In the genomic region with DNA sequence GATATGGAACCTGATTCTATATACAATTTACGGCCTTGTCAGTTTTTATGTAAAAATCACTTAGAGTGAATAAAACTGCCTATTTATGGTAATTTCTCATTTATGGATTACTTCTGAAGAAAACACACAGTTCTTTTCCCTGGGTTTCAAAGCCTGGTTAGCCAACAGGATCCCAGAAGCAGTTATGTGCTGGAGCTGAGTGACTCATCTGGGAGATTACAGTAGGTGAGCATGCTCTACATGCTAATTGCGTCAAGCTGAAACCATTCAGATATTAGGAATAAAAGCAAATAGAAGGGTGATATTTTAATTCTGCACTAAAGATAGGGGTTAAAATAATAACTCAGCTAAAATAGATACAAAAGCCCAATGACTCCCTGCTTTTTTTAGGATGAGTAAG, we compare ENCODE assay signal across 22 cellular contexts. TPM values are rescaled to one million over a fixed set of nuclear protein-coding genes. Genes with fewer than 3 reads are reported as not detected.
DNase-seq lines count a peak whose midpoint lies in the region; ATAC-seq and TF ChIP-seq lines count a peak whose summit lies in the region.
"Had no signal": no experiment of that assay in that cellular context is flagged by ENCODE, and none has a peak within 500 bp of the region (broad histone marks: within the 10 kb centered on the region; RNA-seq: fewer than 3 reads in every experiment).

No MANE protein-coding gene starts in this region.

- no peak overlapping the region for H3K4ac ChIP-seq in neuronal stem cell (ENCODE audit: low read length)

- no peak overlapping the region for H2BK5ac ChIP-seq in neuronal stem cell (ENCODE audit: low read length)

- no peaks in the 10 kb centered on the region for H3K4me1 ChIP-seq in Peyer's patch
- H3K4me1 ChIP-seq in neuronal stem cell (ENCODE audit: control insufficient read depth in 2 of 2, insufficient read depth in 1 of 2, low read depth in 1 of 2, low read length in 2 of 2), result no peaks in the 10 kb centered on the region
- H3K4me1 ChIP-seq: ascending aorta, thyroid gland had no signal

- no peak overlapping the region for H4K91ac ChIP-seq in neuronal stem cell (ENCODE audit: low read depth, low read length, poor library complexity)

- H2BK12ac ChIP-seq in neuronal stem cell (ENCODE audit: low read length), result no peak overlapping the region

- H3K18ac ChIP-seq in neuronal stem cell (ENCODE audit: low read length), result no peak overlapping the region

- no peak overlapping the region for H3K23ac ChIP-seq in neuronal stem cell (ENCODE audit: low read depth, low read length, poor library complexity)

- no peak overlapping the region for H2BK120ac ChIP-seq in neuronal stem cell (ENCODE audit: low read depth, low read length)

- no peak overlapping the region for H2AK5ac ChIP-seq in neuronal stem cell (ENCODE audit: low read depth, low read length)

- no peak overlapping the region for H3K14ac ChIP-seq in neuronal stem cell (ENCODE audit: low read length)

- H3K27ac ChIP-seq in Peyer's patch (no peak overlapping the region), neuronal stem cell (replicated peaks; ENCODE audit: low read length) (no peak overlapping the region)
- H3K27ac ChIP-seq: ascending aorta, epithelial cell of prostate, thyroid gland had no signal

- H3K4me2 ChIP-seq in neuronal stem cell (ENCODE audit: insufficient read depth, low read length, poor library complexity, severe bottlenecking), result no peak overlapping the region
- H3K4me2 ChIP-seq: GM23338 had no signal

- no peak overlapping the region for H4K8ac ChIP-seq in neuronal stem cell (ENCODE audit: low read depth, low read length)

- no peaks in the 10 kb centered on the region for H3K27me3 ChIP-seq in Peyer's patch
- H3K27me3 ChIP-seq in neuronal stem cell (ENCODE audit: control insufficient read depth in 3 of 3, insufficient read depth in 3 of 3, low read depth in 1 of 3, low read length in 3 of 3), result no peaks in the 10 kb centered on the region
- H3K27me3 ChIP-seq: ascending aorta, thyroid gland had no signal

- no peak for TF ChIP-seq POLR2A in Peyer's patch (IDR thresholded peaks at IDR 0.05)

- TF ChIP-seq CTCF in fibroblast of mammary gland (conservative IDR thresholded peaks at IDR 0.05; ENCODE audit: control insufficient read depth, insufficient read depth, low read depth, low read length) (no peak), Peyer's patch (IDR thresholded peaks at IDR 0.05) (no peak)

- peak; percentile 77 for DNase-seq in HCEC 1CT
- peak; percentile 50 for DNase-seq in fibroblast of mammary gland (ENCODE audit: low read depth)
- peak; percentile 73 for DNase-seq in non-pigmented ciliary epithelial cell (ENCODE audit: low read depth)
- no peak for DNase-seq in Peyer's patch
- DNase-seq in ACHN, result no peak
- no peak for DNase-seq in neuronal stem cell (ENCODE audit: low spot score)
- no peak for DNase-seq in NCI-H1092 treated with DMSO at 0.1 percent for 48 hours (lab: John Stamatoyannopoulos, UW)
- DNase-seq: activated B cell treated with CpG ODN at 0.5 μM for 24 hours; activated CD4-positive, alpha-beta T cell treated with anti-CD3 and anti-CD28 coated beads, Interleukin-2, amount 50 U/mL, for 48 hours; activated CD8-positive, alpha-beta memory T cell treated with anti-CD3 and anti-CD28 coated beads, Interleukin-2, amount 50 U/mL, for 4 hours; CD4-positive, alpha-beta T cell; kidney; NCI-H187; NCI-H69; stimulated activated naive CD8-positive, alpha-beta T cell treated with anti-CD3 and anti-CD28 coated beads, Interleukin-15, amount 100 ng/mL, for 72 hours; T-helper 9 cell; thyroid gland had no signal

- H3K9me3 ChIP-seq in Peyer's patch (no peaks in the 10 kb centered on the region), neuronal stem cell (replicated peaks in 1 of 2; ENCODE audit: control insufficient read depth in 2 of 2, insufficient read depth in 1 of 2, low read depth in 1 of 2, low read length in 2 of 2) (no peaks in the 10 kb centered on the region)
- H3K9me3 ChIP-seq: ascending aorta, thyroid gland had no signal

- 0 out of 3 replicates have a peak, but pooled peaks have one; percentile 54 for ATAC-seq in SK-N-SH treated with all-trans-retinoic acid at 6 μM for 48 hours
- ATAC-seq: GM23338; stimulated activated naive CD8-positive, alpha-beta T cell treated with anti-CD3 and anti-CD28 coated beads, Interleukin-15, amount 100 ng/mL, for 72 hours had no signal

- H3K9ac ChIP-seq in neuronal stem cell (ENCODE audit: low read depth, low read length, poor library complexity), result no peak overlapping the region

- H3K79me1 ChIP-seq in neuronal stem cell (ENCODE audit: low read depth, low read length), result no peaks in the 10 kb centered on the region

- no peak overlapping the region for H2BK15ac ChIP-seq in neuronal stem cell (ENCODE audit: low read length)

- WGBS in neuronal stem cell (ENCODE audit: extremely low coverage in 2 of 2, insufficient read length in 2 of 2, insufficient replicate concordance in 1 of 2), 2 donors, result no CpG with 5 or more reads among the region's 2 CpGs

- H3K36me3 ChIP-seq in Peyer's patch (no peaks in the 10 kb centered on the region), neuronal stem cell (replicated peaks in 1 of 2; ENCODE audit: control insufficient read depth in 2 of 2, insufficient read depth in 2 of 2, low read length in 2 of 2) (no peaks in the 10 kb centered on the region)
- H3K36me3 ChIP-seq: ascending aorta, thyroid gland had no signal

- H3K4me3 ChIP-seq in fibroblast of mammary gland (ENCODE audit: control insufficient read depth, low read depth, low read length), result no peak overlapping the region
- no peak overlapping the region for H3K4me3 ChIP-seq in Peyer's patch
- H3K4me3 ChIP-seq in neuronal stem cell (ENCODE audit: low read length in 2 of 2), result no peak overlapping the region
- H3K4me3 ChIP-seq: ascending aorta, GM23338, lung, thyroid gland had no signal

- no peak overlapping the region for H2AFZ ChIP-seq in neuronal stem cell (ENCODE audit: low read length)
- H2AFZ ChIP-seq: GM23338 had no signal

- in situ Hi-C loops in ACHN (cut with HindIII; ENCODE audit: low pct_ligation_motif_present, low pct_unique_long_range_greater_than_20kb, low sequenced_read_pairs), result no loop called here

TF ChIP-seq in SK-N-SH treated with all-trans-retinoic acid at 6 μM for 48 hours, 23 proteins besides CTCF, POLR2A, EP300 and RAD21 (continues in another document):
- TF ChIP-seq, protein P1, sequence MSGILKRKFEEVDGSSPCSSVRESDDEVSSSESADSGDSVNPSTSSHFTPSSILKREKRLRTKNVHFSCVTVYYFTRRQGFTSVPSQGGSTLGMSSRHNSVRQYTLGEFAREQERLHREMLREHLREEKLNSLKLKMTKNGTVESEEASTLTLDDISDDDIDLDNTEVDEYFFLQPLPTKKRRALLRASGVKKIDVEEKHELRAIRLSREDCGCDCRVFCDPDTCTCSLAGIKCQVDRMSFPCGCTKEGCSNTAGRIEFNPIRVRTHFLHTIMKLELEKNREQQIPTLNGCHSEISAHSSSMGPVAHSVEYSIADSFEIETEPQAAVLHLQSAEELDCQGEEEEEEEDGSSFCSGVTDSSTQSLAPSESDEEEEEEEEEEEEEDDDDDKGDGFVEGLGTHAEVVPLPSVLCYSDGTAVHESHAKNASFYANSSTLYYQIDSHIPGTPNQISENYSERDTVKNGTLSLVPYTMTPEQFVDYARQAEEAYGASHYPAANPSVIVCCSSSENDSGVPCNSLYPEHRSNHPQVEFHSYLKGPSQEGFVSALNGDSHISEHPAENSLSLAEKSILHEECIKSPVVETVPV (CRISPR knock-in tag; IDR thresholded peaks at IDR 0.05), result no peak
- no peak for TF ChIP-seq ZNF565 (CRISPR knock-in tag; conservative IDR thresholded peaks at IDR 0.05; ENCODE audit: low read depth)
- no peak for TF ChIP-seq PPARA (CRISPR knock-in tag; IDR thresholded peaks at IDR 0.05; ENCODE audit: borderline replicate concordance)
- no peak for TF ChIP-seq TOX (CRISPR knock-in tag; IDR thresholded peaks at IDR 0.05; ENCODE audit: borderline replicate concordance)
- TF ChIP-seq, protein P2, sequence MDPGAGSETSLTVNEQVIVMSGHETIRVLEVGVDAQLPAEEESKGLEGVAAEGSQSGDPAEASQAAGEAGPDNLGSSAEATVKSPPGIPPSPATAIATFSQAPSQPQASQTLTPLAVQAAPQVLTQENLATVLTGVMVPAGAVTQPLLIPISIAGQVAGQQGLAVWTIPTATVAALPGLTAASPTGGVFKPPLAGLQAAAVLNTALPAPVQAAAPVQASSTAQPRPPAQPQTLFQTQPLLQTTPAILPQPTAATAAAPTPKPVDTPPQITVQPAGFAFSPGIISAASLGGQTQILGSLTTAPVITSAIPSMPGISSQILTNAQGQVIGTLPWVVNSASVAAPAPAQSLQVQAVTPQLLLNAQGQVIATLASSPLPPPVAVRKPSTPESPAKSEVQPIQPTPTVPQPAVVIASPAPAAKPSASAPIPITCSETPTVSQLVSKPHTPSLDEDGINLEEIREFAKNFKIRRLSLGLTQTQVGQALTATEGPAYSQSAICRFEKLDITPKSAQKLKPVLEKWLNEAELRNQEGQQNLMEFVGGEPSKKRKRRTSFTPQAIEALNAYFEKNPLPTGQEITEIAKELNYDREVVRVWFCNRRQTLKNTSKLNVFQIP (CRISPR knock-in tag; IDR thresholded peaks at IDR 0.05; ENCODE audit: borderline replicate concordance, low read depth), result no peak
- TF ChIP-seq ZC3H10 (CRISPR knock-in tag; IDR thresholded peaks at IDR 0.05), result no peak
- TF ChIP-seq ISL1 (CRISPR knock-in tag; IDR thresholded peaks at IDR 0.05), result no peak
- TF ChIP-seq ARNTL (CRISPR knock-in tag; IDR thresholded peaks at IDR 0.05; ENCODE audit: borderline replicate concordance, low read depth), result no peak
- TF ChIP-seq, protein P3, sequence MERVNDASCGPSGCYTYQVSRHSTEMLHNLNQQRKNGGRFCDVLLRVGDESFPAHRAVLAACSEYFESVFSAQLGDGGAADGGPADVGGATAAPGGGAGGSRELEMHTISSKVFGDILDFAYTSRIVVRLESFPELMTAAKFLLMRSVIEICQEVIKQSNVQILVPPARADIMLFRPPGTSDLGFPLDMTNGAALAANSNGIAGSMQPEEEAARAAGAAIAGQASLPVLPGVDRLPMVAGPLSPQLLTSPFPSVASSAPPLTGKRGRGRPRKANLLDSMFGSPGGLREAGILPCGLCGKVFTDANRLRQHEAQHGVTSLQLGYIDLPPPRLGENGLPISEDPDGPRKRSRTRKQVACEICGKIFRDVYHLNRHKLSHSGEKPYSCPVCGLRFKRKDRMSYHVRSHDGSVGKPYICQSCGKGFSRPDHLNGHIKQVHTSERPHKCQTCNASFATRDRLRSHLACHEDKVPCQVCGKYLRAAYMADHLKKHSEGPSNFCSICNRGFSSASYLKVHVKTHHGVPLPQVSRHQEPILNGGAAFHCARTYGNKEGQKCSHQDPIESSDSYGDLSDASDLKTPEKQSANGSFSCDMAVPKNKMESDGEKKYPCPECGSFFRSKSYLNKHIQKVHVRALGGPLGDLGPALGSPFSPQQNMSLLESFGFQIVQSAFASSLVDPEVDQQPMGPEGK (CRISPR knock-in tag; IDR thresholded peaks at IDR 0.05; ENCODE audit: borderline replicate concordance), result no peak
- no peak for TF ChIP-seq RARB (CRISPR knock-in tag; IDR thresholded peaks at IDR 0.05)

RNA-seq across cellular contexts. Expression of a gene that starts 47.8 kb away (rescaled TPM):
- 10 to 100 TPM; 19.8 to 89.1 (median 43.9) TPM for total RNA-seq in Peyer's patch
- polyA plus RNA-seq in neuronal stem cell (2013, experiment 1 of 2), result 1.4 TPM
- 1.3 TPM for polyA plus RNA-seq in neuronal stem cell (2013, experiment 2 of 2)

Comparison
In these comparisons a context has a peak if more than half of its experiments do, and no peak if none do; other contexts are left out.
1. DNase-seq: peak in HCEC 1CT (single experiment), fibroblast of mammary gland (single experiment) and non-pigmented ciliary epithelial cell (single experiment); none in Peyer's patch (0 of 3), ACHN (single experiment), neuronal stem cell (single experiment) and NCI-H1092 treated with DMSO at 0.1 percent for 48 hours (single experiment).